In genomic region chr6:109299695-109300564, GRCh38 we compare ENCODE assay signal across 16 cellular contexts.
DNase-seq lines count a peak whose midpoint lies in the region; ATAC-seq, FAIRE-seq and TF ChIP-seq lines count a peak whose summit lies in the region.
"Had no signal": no experiment of that assay in that cellular context is flagged by ENCODE, and none has a peak within 500 bp of the region (broad histone marks: within the 10 kb centered on the region; RNA-seq: fewer than 3 reads in every experiment).

No MANE protein-coding gene starts in this region.

- no peaks in the 10 kb centered on the region for H3K9me3 Mint-ChIP-seq in activated T-helper 1 cell treated with anti-CD3 and anti-CD28 coated beads, Interleukin-12 subunit alpha, Interleukin-12 subunit beta, Interleukin-2, Interleukin-4 antibody, amounts not matched to agents 30 ng/mL and 10 ng/mL and 1 ng/mL, durations not matched to agents 14 hours and 24 hours and 36 hours
- no peaks in the 10 kb centered on the region for H3K9me3 Mint-ChIP-seq in activated T-helper 2 cell treated with anti-CD3 and anti-CD28 coated beads, Interferon-gamma antibody, Interleukin-2, Interleukin-4, amounts not matched to agents 10 μg/mL and 5 μg/mL and 100 μg/mL, durations not matched to agents 14 hours and 24 hours and 36 hours
- H3K9me3 Mint-ChIP-seq: activated CD4-positive, alpha-beta T cell treated with anti-CD3 and anti-CD28 coated beads, Interleukin-2, amount 10 ng/mL, durations not matched to agents 7 days and 5 days; immature natural killer cell; naive thymus-derived CD8-positive, alpha-beta T cell had no signal

- intact Hi-C loops in right lobe of liver (cut with DNase I) (no loop called here), HepG2 (cut with micrococcal nuclease; ENCODE audit: unreplicated experiment) (loop anchor here (5.0 kb wide), 1 partner anchor 62 kb away; no protein-coding TSS in a partner anchor), lower lobe of right lung (cut with DNase I) (no loop called here)
- intact Hi-C loops in activated T-helper 1 cell treated with anti-CD3 and anti-CD28 coated beads, Interleukin-12 subunit alpha, Interleukin-12 subunit beta, Interleukin-2, Interleukin-4 antibody, amounts not matched to agents 30 ng/mL and 10 ng/mL and 1 ng/mL, durations not matched to agents 14 hours and 24 hours and 36 hours (cut with micrococcal nuclease) = loop anchor here (10.0 kb wide), 1 partner anchor 115 kb away; no protein-coding TSS in a partner anchor
- intact Hi-C loops in activated T-helper 2 cell treated with anti-CD3 and anti-CD28 coated beads, Interferon-gamma antibody, Interleukin-2, Interleukin-4, amounts not matched to agents 10 μg/mL and 5 μg/mL and 100 μg/mL, durations not matched to agents 14 hours and 24 hours and 36 hours (cut with micrococcal nuclease) = loop anchor here (10.0 kb wide), 1 partner anchor 115 kb away; no protein-coding TSS in a partner anchor

- no peaks in the 10 kb centered on the region for H3K79me2 ChIP-seq in HepG2 (ENCODE audit: insufficient read depth, low read length)

- TF ChIP-seq RAD21 in HepG2 (CRISPR knock-in tag; IDR thresholded peaks at IDR 0.05) = no peak

- H3K36me3 Mint-ChIP-seq in activated T-helper 1 cell treated with anti-CD3 and anti-CD28 coated beads, Interleukin-12 subunit alpha, Interleukin-12 subunit beta, Interleukin-2, Interleukin-4 antibody, amounts not matched to agents 30 ng/mL and 10 ng/mL and 1 ng/mL, durations not matched to agents 14 hours and 24 hours and 36 hours (ENCODE audit: low read depth) = no peaks in the 10 kb centered on the region
- H3K36me3 Mint-ChIP-seq in activated T-helper 2 cell treated with anti-CD3 and anti-CD28 coated beads, Interferon-gamma antibody, Interleukin-2, Interleukin-4, amounts not matched to agents 10 μg/mL and 5 μg/mL and 100 μg/mL, durations not matched to agents 14 hours and 24 hours and 36 hours (ENCODE audit: low read depth) = no peaks in the 10 kb centered on the region
- H3K36me3 Mint-ChIP-seq: immature natural killer cell; naive thymus-derived CD8-positive, alpha-beta T cell had no signal

- in situ Hi-C loops in HepG2 (cut with HindIII; ENCODE audit: extremely low pct_ligation_motif_present, low pct_unique_long_range_greater_than_20kb) = no loop called here

- DNase-seq in right lobe of liver = no peak
- DNase-seq in HepG2 (ENCODE audit: low spot score) = no peak
- peak; percentile 68 for DNase-seq in UCSD-AML1 (lab: John Stamatoyannopoulos, UW; ENCODE audit: unreplicated experiment)
- no peak for DNase-seq in lower lobe of right lung
- no peak for DNase-seq in activated CD4-positive, alpha-beta T cell treated with anti-CD3 and anti-CD28 coated beads for 4 hours
- DNase-seq in activated T-helper 1 cell treated with anti-CD3 and anti-CD28 coated beads, Interleukin-12 subunit alpha, Interleukin-12 subunit beta, Interleukin-2, Interleukin-4 antibody, amounts not matched to agents 30 ng/mL and 10 ng/mL and 1 ng/mL, durations not matched to agents 14 hours and 24 hours and 36 hours (ENCODE audit: low spot score) = no peak
- DNase-seq in AG08396 (ENCODE audit: low spot score) = no peak
- no peak for DNase-seq in activated T-helper 2 cell treated with anti-CD3 and anti-CD28 coated beads, Interferon-gamma antibody, Interleukin-2, Interleukin-4, amounts not matched to agents 10 μg/mL and 5 μg/mL and 100 μg/mL, durations not matched to agents 14 hours and 24 hours and 36 hours (ENCODE audit: low spot score)
- DNase-seq: activated CD4-positive, alpha-beta T cell treated with anti-CD3 and anti-CD28 coated beads, Interleukin-2, amount 10 ng/mL, durations not matched to agents 7 days and 5 days; activated gamma-delta T cell; central memory CD4-positive, alpha-beta T cell; immature natural killer cell; naive thymus-derived CD8-positive, alpha-beta T cell; NCI-H510A had no signal

- no peaks in the 10 kb centered on the region for H3K36me3 ChIP-seq in right lobe of liver
- H3K36me3 ChIP-seq in HepG2 (replicated peaks in 1 of 2; ENCODE audit: control insufficient read depth in 1 of 2, insufficient read depth in 2 of 2, low read length in 2 of 2) = no peaks in the 10 kb centered on the region
- no peaks in the 10 kb centered on the region for H3K36me3 ChIP-seq in lower lobe of right lung

- H3K9ac ChIP-seq in HepG2 (ENCODE audit: insufficient read depth, low read depth, low read length) = no peak overlapping the region

- H3K27ac Mint-ChIP-seq in activated T-helper 1 cell treated with anti-CD3 and anti-CD28 coated beads, Interleukin-12 subunit alpha, Interleukin-12 subunit beta, Interleukin-2, Interleukin-4 antibody, amounts not matched to agents 30 ng/mL and 10 ng/mL and 1 ng/mL, durations not matched to agents 14 hours and 24 hours and 36 hours = no peak overlapping the region
- no peak overlapping the region for H3K27ac Mint-ChIP-seq in activated T-helper 2 cell treated with anti-CD3 and anti-CD28 coated beads, Interferon-gamma antibody, Interleukin-2, Interleukin-4, amounts not matched to agents 10 μg/mL and 5 μg/mL and 100 μg/mL, durations not matched to agents 14 hours and 24 hours and 36 hours
- H3K27ac Mint-ChIP-seq: activated CD4-positive, alpha-beta T cell treated with anti-CD3 and anti-CD28 coated beads, Interleukin-2, amount 10 ng/mL, durations not matched to agents 7 days and 5 days; immature natural killer cell had no signal

- CTCF ChIA-PET in HepG2 (lab: Yijun Ruan, JAX; ENCODE audit: low intra/inter-chr PET ratio, low total read pairs) = no interaction called here

- H3K4me1 ChIP-seq in right lobe of liver (peaks cover 0 to 3% (median 0%) of the 10 kb centered on the region in 4 donors), HepG2 (ENCODE audit: insufficient read depth, low read length) (peaks cover 33% of the 10 kb centered on the region), lower lobe of right lung (peaks cover 22% of the 10 kb centered on the region)

- H3K27me3 ChIP-seq in right lobe of liver (no peaks in the 10 kb centered on the region), HepG2 (ENCODE audit: control insufficient read depth in 1 of 2, insufficient read depth in 2 of 2, low read length in 2 of 2) (no peaks in the 10 kb centered on the region; a peak in 1 of 5 replicates), lower lobe of right lung (ENCODE audit: low read depth) (no peaks in the 10 kb centered on the region)

- TF ChIP-seq POLR2A in right lobe of liver (IDR thresholded peaks at IDR 0.05) = no peak
- no peak for TF ChIP-seq POLR2A in HepG2 (IDR thresholded peaks at IDR 0.05; ENCODE audit: insufficient read depth in 1 of 2, low read depth in 2 of 2, low read length in 2 of 2)

- H3K4me1 Mint-ChIP-seq in activated T-helper 1 cell treated with anti-CD3 and anti-CD28 coated beads, Interleukin-12 subunit alpha, Interleukin-12 subunit beta, Interleukin-2, Interleukin-4 antibody, amounts not matched to agents 30 ng/mL and 10 ng/mL and 1 ng/mL, durations not matched to agents 14 hours and 24 hours and 36 hours (ENCODE audit: low read depth) = peaks cover 12% of the 10 kb centered on the region
- H3K4me1 Mint-ChIP-seq in activated T-helper 2 cell treated with anti-CD3 and anti-CD28 coated beads, Interferon-gamma antibody, Interleukin-2, Interleukin-4, amounts not matched to agents 10 μg/mL and 5 μg/mL and 100 μg/mL, durations not matched to agents 14 hours and 24 hours and 36 hours (ENCODE audit: low read depth) = peaks cover 16% of the 10 kb centered on the region

- no peak for TF ChIP-seq CTCF in right lobe of liver (IDR thresholded peaks at IDR 0.05)
- TF ChIP-seq CTCF in HepG2 (CRISPR knock-in tag; IDR thresholded peaks at IDR 0.05) = no peak
- TF ChIP-seq CTCF in lower lobe of right lung (IDR thresholded peaks at IDR 0.05) = no peak

- no peak overlapping the region for H2AFZ ChIP-seq in HepG2 (ENCODE audit: low read length)

- POLR2A ChIA-PET in HepG2 (lab: Yijun Ruan, JAX) = no interaction called here

- H3K9me3 ChIP-seq in right lobe of liver = no peaks in the 10 kb centered on the region
- H3K9me3 ChIP-seq in HepG2 (ENCODE audit: low read length) = no peaks in the 10 kb centered on the region
- H3K9me3 ChIP-seq in lower lobe of right lung = no peaks in the 10 kb centered on the region

- no peak overlapping the region for H3K4me3 ChIP-seq in right lobe of liver
- H3K4me3 ChIP-seq in HepG2 (replicated peaks in 1 of 3; ENCODE audit: insufficient read depth in 1 of 3, low read depth in 2 of 3, low read length in 3 of 3) = no peak overlapping the region
- H3K4me3 ChIP-seq in lower lobe of right lung = no peak overlapping the region
- H3K4me3 ChIP-seq: SK-N-MC, smooth muscle cell had no signal

- TF ChIP-seq EP300 in HepG2 (IDR thresholded peaks at IDR 0.05; ENCODE audit: low read depth in 2 of 2, low read length in 2 of 2) = no peak
- no peak for TF ChIP-seq EP300 in HepG2 (CRISPR knock-in tag; IDR thresholded peaks at IDR 0.05; ENCODE audit: borderline replicate concordance)

- 76% methylated on average over 6 of the region's 7 CpGs for whole genome bisulfite sequencing in right lobe of liver (ENCODE audit: insufficient coverage, low coverage, low lambda C conversion rate, missing lambda C conversion rate)
- WGBS in HepG2 (ENCODE audit: low lambda C conversion rate) = 97% methylated on average over 6 of the region's 7 CpGs

- no peak for FAIRE-seq in HepG2 (lab: Jason Lieb, UNC)

- H3K4me3 Mint-ChIP-seq in activated T-helper 1 cell treated with anti-CD3 and anti-CD28 coated beads, Interleukin-12 subunit alpha, Interleukin-12 subunit beta, Interleukin-2, Interleukin-4 antibody, amounts not matched to agents 30 ng/mL and 10 ng/mL and 1 ng/mL, durations not matched to agents 14 hours and 24 hours and 36 hours = no peak overlapping the region
- no peak overlapping the region for H3K4me3 Mint-ChIP-seq in activated T-helper 2 cell treated with anti-CD3 and anti-CD28 coated beads, Interferon-gamma antibody, Interleukin-2, Interleukin-4, amounts not matched to agents 10 μg/mL and 5 μg/mL and 100 μg/mL, durations not matched to agents 14 hours and 24 hours and 36 hours (ENCODE audit: low read depth)
- H3K4me3 Mint-ChIP-seq: activated CD4-positive, alpha-beta T cell treated with anti-CD3 and anti-CD28 coated beads, Interleukin-2, amount 10 ng/mL, durations not matched to agents 7 days and 5 days; immature natural killer cell; naive thymus-derived CD8-positive, alpha-beta T cell had no signal

- ATAC-seq in right lobe of liver = peak in 3 of 4 donors; percentile 38 to 40 (median 39)
- ATAC-seq in HepG2 = no peak
- ATAC-seq in lower lobe of right lung = peak; percentile 33 to 45
- ATAC-seq: naive thymus-derived CD8-positive, alpha-beta T cell had no signal

- H3K27me3 Mint-ChIP-seq in activated T-helper 1 cell treated with anti-CD3 and anti-CD28 coated beads, Interleukin-12 subunit alpha, Interleukin-12 subunit beta, Interleukin-2, Interleukin-4 antibody, amounts not matched to agents 30 ng/mL and 10 ng/mL and 1 ng/mL, durations not matched to agents 14 hours and 24 hours and 36 hours (ENCODE audit: insufficient read depth) = peaks cover 13% of the 10 kb centered on the region
- no peaks in the 10 kb centered on the region for H3K27me3 Mint-ChIP-seq in activated T-helper 2 cell treated with anti-CD3 and anti-CD28 coated beads, Interferon-gamma antibody, Interleukin-2, Interleukin-4, amounts not matched to agents 10 μg/mL and 5 μg/mL and 100 μg/mL, durations not matched to agents 14 hours and 24 hours and 36 hours (ENCODE audit: low read depth)

- H3K4me2 ChIP-seq in HepG2 (ENCODE audit: low read depth, low read length) = no peak overlapping the region
- H3K4me2 ChIP-seq: smooth muscle cell had no signal

- H3K27ac ChIP-seq in right lobe of liver = no peak overlapping the region
- no peak overlapping the region for H3K27ac ChIP-seq in HepG2 (ENCODE audit: extremely low read length, insufficient read depth, low read length)
- no peak overlapping the region for H3K27ac ChIP-seq in lower lobe of right lung
- H3K27ac ChIP-seq: SK-N-MC had no signal

- BruUV-seq in HepG2 (replicated peaks; lab: Mats Ljungman, UMichigan) = no TSS peak

- no peaks in the 10 kb centered on the region for H4K20me1 ChIP-seq in HepG2 (ENCODE audit: insufficient read depth, low read length)

Comparison
In these comparisons a context has a peak if more than half of its experiments do, and no peak if none do; other contexts are left out.
1. intact Hi-C loops: an anchor here in HepG2 (5.0 kb wide), activated T-helper 1 cell treated with anti-CD3 and anti-CD28 coated beads, Interleukin-12 subunit alpha, Interleukin-12 subunit beta, Interleukin-2, Interleukin-4 antibody, amounts not matched to agents 30 ng/mL and 10 ng/mL and 1 ng/mL, durations not matched to agents 14 hours and 24 hours and 36 hours (10.0 kb wide) and activated T-helper 2 cell treated with anti-CD3 and anti-CD28 coated beads, Interferon-gamma antibody, Interleukin-2, Interleukin-4, amounts not matched to agents 10 μg/mL and 5 μg/mL and 100 μg/mL, durations not matched to agents 14 hours and 24 hours and 36 hours (10.0 kb wide); none called in right lobe of liver and lower lobe of right lung.